ENCODE assay signal across 13 cellular contexts in genomic region chr4:126582737-126583136, GRCh38.
DNase-seq lines count a peak whose midpoint lies in the region; ATAC-seq and TF ChIP-seq lines count a peak whose summit lies in the region.
"Had no signal": no experiment of that assay in that cellular context is flagged by ENCODE, and none has a peak within 500 bp of the region (broad histone marks: within the 10 kb centered on the region; RNA-seq: fewer than 3 reads in every experiment).

No MANE protein-coding gene starts in this region.

- H2AK5ac ChIP-seq in mesenchymal stem cell (ENCODE audit: low read length, severe bottlenecking), result no peak overlapping the region

- BruUV-seq in mammary epithelial cell (replicated peaks; lab: Mats Ljungman, UMichigan), result no TSS peak

- no peak for ATAC-seq in GM18870 (IDR thresholded peaks at IDR 0.05; ENCODE audit: unreplicated experiment)
- ATAC-seq: right cardiac atrium had no signal

- 0 out of 3 replicates have a peak, but pooled peaks have one; percentile 20 for TF ChIP-seq CTCF in GM12872 (IDR thresholded peaks at IDR 0.05; ENCODE audit: insufficient read depth, low read depth, low read length)
- peak; percentile 53 for TF ChIP-seq CTCF in LNCaP clone FGC (IDR thresholded peaks at IDR 0.05; ENCODE audit: control insufficient read depth, extremely low read depth, insufficient read depth)
- TF ChIP-seq CTCF in mammary epithelial cell (conservative IDR thresholded peaks at IDR 0.05 in 1 of 2, IDR thresholded peaks at IDR 0.05 in 1 of 2; ENCODE audit: extremely low read depth in 1 of 2, insufficient read depth in 1 of 2, low read depth in 1 of 2, low read length in 2 of 2), result peak in 1 of 2 donors; percentile 45

- H3K9me3 ChIP-seq in mammary epithelial cell (replicated peaks; ENCODE audit: insufficient read depth, low read length), result no peaks in the 10 kb centered on the region
- H3K9me3 ChIP-seq in mesenchymal stem cell (ENCODE audit: control insufficient read depth, low read length), result peaks cover 16% of the 10 kb centered on the region

- no peak for DNase-seq in LNCaP clone FGC (ENCODE audit: low read depth)
- DNase-seq in mammary epithelial cell, result peak; percentile 11
- peak; percentile 13 for DNase-seq in mesenchymal stem cell
- DNase-seq in COR-L47 (lab: John Stamatoyannopoulos, UW), result no peak
- DNase-seq in SHP77 (lab: John Stamatoyannopoulos, UW), result no peak
- DNase-seq: activated CD4-positive, alpha-beta T cell treated with anti-CD3 and anti-CD28 coated beads for 48 hours; immature natural killer cell; NCI-H1105; NCI-H524 treated with DMSO at 0.1 percent for 48 hours; right cardiac atrium had no signal

- WGBS in mammary epithelial cell (ENCODE audit: low coverage, missing lambda C conversion rate), result 82% methylated on average over 2 of the region's 2 CpGs
- 96% methylated on average over 2 of the region's 2 CpGs for WGBS in mesenchymal stem cell

- H2BK12ac ChIP-seq in mesenchymal stem cell (ENCODE audit: low read length in 2 of 2), result no peak overlapping the region

- H2AFZ ChIP-seq in mammary epithelial cell (ENCODE audit: low read depth, low read length) (no peak overlapping the region), mesenchymal stem cell (ENCODE audit: low read depth, low read length) (no peak overlapping the region)

- no peaks in the 10 kb centered on the region for H4K20me1 ChIP-seq in mammary epithelial cell (ENCODE audit: insufficient read depth, low read length)

- peak overlapping the region; percentile 33 for H4K8ac ChIP-seq in mesenchymal stem cell (ENCODE audit: low read length)

- in situ Hi-C loops in mammary epithelial cell (cut with MboI; ENCODE audit: low sequenced_read_pairs in 2 of 2), result loop anchor here in 1 of 2 donors (25.0 kb wide), 1 partner anchor 1270 kb away; the partner anchor contains the start of gene FAT4

- no peaks in the 10 kb centered on the region for H3K27me3 ChIP-seq in mammary epithelial cell (ENCODE audit: insufficient read depth, low read length)
- no peaks in the 10 kb centered on the region for H3K27me3 ChIP-seq in mesenchymal stem cell (ENCODE audit: control insufficient read depth in 1 of 2, insufficient read depth in 1 of 2, low read length in 2 of 2)

- CTCF ChIA-PET in mammary epithelial cell (lab: Charles Lee; ENCODE audit: low non-redundant PET), result interaction anchor here (0.6 kb wide), 2 partner anchors 29 to 75 kb away, joined by 3 to 6 read pairs; no protein-coding TSS in a partner anchor

- no peak overlapping the region for H3K4me3 ChIP-seq in LNCaP clone FGC (ENCODE audit: low read depth, low read length)
- no peak overlapping the region for H3K4me3 ChIP-seq in mammary epithelial cell (replicated peaks in 1 of 3; ENCODE audit: insufficient read depth in 1 of 3, low read depth in 2 of 3, low read length in 3 of 3)
- H3K4me3 ChIP-seq in mesenchymal stem cell (ENCODE audit: insufficient read depth in 1 of 2, low read depth in 1 of 2, low read length in 2 of 2), result no peak overlapping the region
- H3K4me3 ChIP-seq: SK-N-MC had no signal

- H3K4me2 ChIP-seq in mammary epithelial cell (ENCODE audit: insufficient read depth, low read depth, low read length), result no peak overlapping the region
- H3K4me2 ChIP-seq in mesenchymal stem cell (ENCODE audit: low read length, poor library complexity, severe bottlenecking), result no peak overlapping the region

- no peaks in the 10 kb centered on the region for H3K36me3 ChIP-seq in mammary epithelial cell (ENCODE audit: insufficient read depth, low read length)
- H3K36me3 ChIP-seq in mesenchymal stem cell (ENCODE audit: control insufficient read depth in 1 of 2, insufficient read depth in 2 of 2, low read depth in 1 of 2, low read length in 2 of 2), result no peaks in the 10 kb centered on the region

- no peak overlapping the region for H3K27ac ChIP-seq in mammary epithelial cell (ENCODE audit: insufficient read depth, low read depth, low read length)
- no peak overlapping the region for H3K27ac ChIP-seq in mesenchymal stem cell (ENCODE audit: low read length, poor library complexity, severe bottlenecking)
- H3K27ac ChIP-seq: SK-N-MC had no signal

- H3K4ac ChIP-seq in mesenchymal stem cell (ENCODE audit: low read depth in 1 of 2, low read length in 2 of 2), result no peak overlapping the region

- dilution Hi-C loops in mammary epithelial cell (cut with HindIII; ENCODE audit: low sequenced_read_pairs), result no loop called here

- no peak overlapping the region for H2BK120ac ChIP-seq in mesenchymal stem cell (ENCODE audit: low read depth, low read length)

- H4K91ac ChIP-seq in mesenchymal stem cell (ENCODE audit: low read length), result peak overlapping the region; percentile 18

- H3K9ac ChIP-seq in mammary epithelial cell (ENCODE audit: insufficient read depth, low read length) (no peak overlapping the region), mesenchymal stem cell (ENCODE audit: low read length) (no peak overlapping the region)

- H3K79me2 ChIP-seq in mammary epithelial cell (ENCODE audit: insufficient read depth, low read length), result no peaks in the 10 kb centered on the region

- H3K79me1 ChIP-seq in mesenchymal stem cell (replicated peaks; ENCODE audit: low read length, poor library complexity, severe bottlenecking), result no peaks in the 10 kb centered on the region

- H2BK5ac ChIP-seq in mesenchymal stem cell (ENCODE audit: low read depth, low read length, poor library complexity, severe bottlenecking), result no peak overlapping the region

- no peak overlapping the region for H3K18ac ChIP-seq in mesenchymal stem cell (ENCODE audit: low read depth in 1 of 2, low read length in 2 of 2)

- H3K4me1 ChIP-seq in mammary epithelial cell (ENCODE audit: insufficient read depth, low read length), result no peaks in the 10 kb centered on the region
- H3K4me1 ChIP-seq in mesenchymal stem cell (ENCODE audit: control insufficient read depth, insufficient read depth, low read depth, low read length), result no peaks in the 10 kb centered on the region

- intact Hi-C loops in mammary epithelial cell (cut with micrococcal nuclease), result loop anchor here (2.0 to 5.0 kb wide), 2 partner anchors 358 to 1270 kb away; partner anchors contain the start of gene FAT4

- peak overlapping the region in 1 of 2 experiments; percentile 45 for H3K14ac ChIP-seq in mesenchymal stem cell (ENCODE audit: low read length in 2 of 2)

- H2BK15ac ChIP-seq in mesenchymal stem cell (ENCODE audit: low read depth, poor library complexity, severe bottlenecking), result no peak overlapping the region

- no peak overlapping the region for H3K23ac ChIP-seq in mesenchymal stem cell (ENCODE audit: low read length in 2 of 2)

Comparison
In these comparisons a context has a peak if more than half of its experiments do, and no peak if none do; other contexts are left out.
1. DNase-seq: peak in mammary epithelial cell (single experiment) and mesenchymal stem cell (single experiment); none in LNCaP clone FGC (single experiment), COR-L47 (single experiment) and SHP77 (0 of 2).